Comparison of ENCODE assay signal across 28 cellular contexts in the genomic region with DNA sequence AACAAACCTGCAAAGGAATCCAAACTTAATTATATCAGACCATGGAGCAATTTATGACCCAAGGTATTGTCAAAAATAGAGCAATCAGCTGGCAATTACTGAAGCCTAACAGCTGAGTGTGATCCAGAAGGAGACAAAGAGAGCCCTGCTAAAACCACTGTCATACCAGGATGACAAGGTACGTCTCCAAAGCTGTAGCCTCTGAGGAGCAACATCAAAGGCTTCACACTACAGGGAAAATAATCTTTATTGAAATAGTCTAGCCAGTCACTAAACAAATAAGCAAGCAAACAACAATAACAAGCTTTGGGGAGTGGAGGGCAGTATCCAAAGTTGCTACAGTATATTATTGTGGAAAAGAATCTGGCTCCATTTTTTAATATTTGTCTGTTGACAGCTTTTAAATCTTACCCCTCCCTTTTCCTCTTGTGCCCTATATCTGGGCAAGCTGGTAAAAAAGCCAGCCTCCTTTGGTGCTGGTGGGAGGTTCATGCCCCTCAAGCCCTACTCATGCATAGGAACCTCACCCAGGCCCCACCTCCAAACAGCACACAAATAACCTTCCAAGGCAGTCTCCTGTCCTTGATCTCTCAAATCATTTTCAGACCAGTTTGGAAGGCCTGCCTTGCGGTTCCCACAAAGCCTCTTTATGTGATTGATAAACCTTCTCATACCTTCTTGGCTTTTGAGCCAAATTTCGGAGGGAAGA.
"Had no signal": no experiment of that assay in that cellular context is flagged by ENCODE, and none has a peak within 500 bp of the region (broad histone marks: within the 10 kb centered on the region; RNA-seq: fewer than 3 reads in every experiment).

No MANE protein-coding gene starts in this region.

- H3K4me2 ChIP-seq: hepatocyte, smooth muscle cell had no signal

- H3K36me3 Mint-ChIP-seq: natural killer cell had no signal

- H3K27ac Mint-ChIP-seq: activated CD4-positive, alpha-beta memory T cell treated with anti-CD3 and anti-CD28 coated beads, Interleukin-2, amount 10 ng/mL, durations not matched to agents 7 days and 5 days; activated CD4-positive, alpha-beta T cell treated with anti-CD3 and anti-CD28 coated beads, Interleukin-2, amount 10 ng/mL, durations not matched to agents 24 days and 14 days; activated naive CD4-positive, alpha-beta T cell treated with anti-CD3 and anti-CD28 coated beads, Interleukin-2, amount 10 ng/mL, durations not matched to agents 7 days and 5 days; activated naive CD8-positive, alpha-beta T cell treated with anti-CD3 and anti-CD28 coated beads, Interleukin-2, amount 10 ng/mL, durations not matched to agents 7 days and 5 days; activated T-cell treated with anti-CD3 and anti-CD28 coated beads, Interleukin-2, amount 50 U/mL, for 24 hours; dendritic cell treated with granulocyte-macrophage colony-stimulating factor and Interleukin-4, amounts not matched to agents 40 ng/mL and 50 ng/mL, for 4 days; natural killer cell; stimulated activated naive B cell treated with anti-CD40 and anti-IgM and Interleukin-4, amounts not matched to agents 10 μg/mL and 1 μg/mL and 100 μg/mL, for 72 hours; T-helper 1 cell treated with Interleukin-12 subunit alpha and Interleukin-12 subunit beta and Interleukin-4 antibody, amounts not matched to agents 30 μg/mL and 1 μg/mL, for 36 hours had no signal

- FAIRE-seq: keratinocyte had no signal

- H3K27ac ChIP-seq: ascending aorta, epithelial cell of prostate, gastroesophageal sphincter, hepatocyte, sigmoid colon, stomach, thyroid gland, upper lobe of left lung, vagina had no signal

- DNase-seq: activated CD4-positive, alpha-beta memory T cell treated with anti-CD3 and anti-CD28 coated beads, Interleukin-2, amount 10 ng/mL, durations not matched to agents 7 days and 5 days; activated CD4-positive, alpha-beta T cell treated with anti-CD3 and anti-CD28 coated beads, Interleukin-2, amount 10 ng/mL, durations not matched to agents 24 days and 14 days; activated CD4-positive, CD25-positive, alpha-beta regulatory T cell treated with anti-CD3 and anti-CD28 coated beads, Interleukin-2, amount 50 U/mL, for 72 hours; activated CD8-positive, alpha-beta memory T cell treated with anti-CD3 and anti-CD28 coated beads, Interleukin-2, amount 50 U/mL, for 48 hours; activated gamma-delta T cell; activated naive CD4-positive, alpha-beta T cell treated with anti-CD3 and anti-CD28 coated beads, Interleukin-2, amount 10 ng/mL, durations not matched to agents 7 days and 5 days; activated naive CD8-positive, alpha-beta T cell treated with anti-CD3 and anti-CD28 coated beads, Interleukin-2, amount 10 ng/mL, durations not matched to agents 7 days and 5 days; activated T-cell treated with anti-CD3 and anti-CD28 coated beads, Interleukin-2, amount 50 U/mL, for 24 hours; left colon; natural killer cell; posterior cingulate gyrus; sigmoid colon; stimulated activated CD4-positive, alpha-beta T cell treated with anti-CD3 and anti-CD28 coated beads, Interleukin-1b, Interleukin-23, amount 100 ng/mL, for 48 hours; stimulated activated naive B cell treated with anti-CD40 and anti-IgM and Interleukin-4, amounts not matched to agents 10 μg/mL and 1 μg/mL and 100 μg/mL, for 72 hours; stomach; T-helper 9 cell; thyroid gland; upper lobe of left lung had no signal

- H3K4me1 ChIP-seq: ascending aorta, gastroesophageal sphincter, thyroid gland, vagina had no signal

- ATAC-seq: gastroesophageal sphincter; left colon; natural killer cell; stimulated activated naive B cell treated with anti-CD40 and anti-IgM and Interleukin-4, amounts not matched to agents 10 μg/mL and 1 μg/mL and 100 μg/mL, for 72 hours had no signal

- H3K27me3 Mint-ChIP-seq: activated CD4-positive, alpha-beta memory T cell treated with anti-CD3 and anti-CD28 coated beads, Interleukin-2, amount 10 ng/mL, durations not matched to agents 7 days and 5 days; activated CD4-positive, alpha-beta T cell treated with anti-CD3 and anti-CD28 coated beads, Interleukin-2, amount 10 ng/mL, durations not matched to agents 24 days and 14 days; activated naive CD4-positive, alpha-beta T cell treated with anti-CD3 and anti-CD28 coated beads, Interleukin-2, amount 10 ng/mL, durations not matched to agents 7 days and 5 days; activated naive CD8-positive, alpha-beta T cell treated with anti-CD3 and anti-CD28 coated beads, Interleukin-2, amount 10 ng/mL, durations not matched to agents 7 days and 5 days; activated T-cell treated with anti-CD3 and anti-CD28 coated beads, Interleukin-2, amount 50 U/mL, for 24 hours; brain; dendritic cell treated with granulocyte-macrophage colony-stimulating factor and Interleukin-4, amounts not matched to agents 40 ng/mL and 50 ng/mL, for 4 days; stimulated activated naive B cell treated with anti-CD40 and anti-IgM and Interleukin-4, amounts not matched to agents 10 μg/mL and 1 μg/mL and 100 μg/mL, for 72 hours had no signal

- H3K4me3 Mint-ChIP-seq: activated CD4-positive, alpha-beta memory T cell treated with anti-CD3 and anti-CD28 coated beads, Interleukin-2, amount 10 ng/mL, durations not matched to agents 7 days and 5 days; activated CD4-positive, alpha-beta T cell treated with anti-CD3 and anti-CD28 coated beads, Interleukin-2, amount 10 ng/mL, durations not matched to agents 24 days and 14 days; activated naive CD4-positive, alpha-beta T cell treated with anti-CD3 and anti-CD28 coated beads, Interleukin-2, amount 10 ng/mL, durations not matched to agents 7 days and 5 days; activated naive CD8-positive, alpha-beta T cell treated with anti-CD3 and anti-CD28 coated beads, Interleukin-2, amount 10 ng/mL, durations not matched to agents 7 days and 5 days; activated T-cell treated with anti-CD3 and anti-CD28 coated beads, Interleukin-2, amount 50 U/mL, for 24 hours; brain; dendritic cell treated with granulocyte-macrophage colony-stimulating factor and Interleukin-4, amounts not matched to agents 40 ng/mL and 50 ng/mL, for 4 days; natural killer cell; stimulated activated naive B cell treated with anti-CD40 and anti-IgM and Interleukin-4, amounts not matched to agents 10 μg/mL and 1 μg/mL and 100 μg/mL, for 72 hours; T-helper 1 cell treated with Interleukin-12 subunit alpha and Interleukin-12 subunit beta and Interleukin-4 antibody, amounts not matched to agents 30 μg/mL and 1 μg/mL, for 36 hours had no signal

- H3K36me3 ChIP-seq: sigmoid colon, thyroid gland, upper lobe of left lung, vagina had no signal

- H3K4me3 ChIP-seq: ascending aorta, gastroesophageal sphincter, hepatocyte, sigmoid colon, smooth muscle cell, stomach, thyroid gland, upper lobe of left lung, vagina had no signal

- H3K79me2 ChIP-seq: hepatocyte had no signal

- H2AFZ ChIP-seq: hepatocyte had no signal

- H3K9me3 ChIP-seq: ascending aorta, gastroesophageal sphincter, sigmoid colon, stomach, thyroid gland, upper lobe of left lung, vagina had no signal

- H3K27me3 ChIP-seq: ascending aorta, gastroesophageal sphincter, hepatocyte, sigmoid colon, stomach, thyroid gland, upper lobe of left lung, vagina had no signal

- H3K9me3 Mint-ChIP-seq: activated CD4-positive, alpha-beta memory T cell treated with anti-CD3 and anti-CD28 coated beads, Interleukin-2, amount 10 ng/mL, durations not matched to agents 7 days and 5 days; activated CD4-positive, alpha-beta T cell treated with anti-CD3 and anti-CD28 coated beads, Interleukin-2, amount 10 ng/mL, durations not matched to agents 24 days and 14 days; activated naive CD4-positive, alpha-beta T cell treated with anti-CD3 and anti-CD28 coated beads, Interleukin-2, amount 10 ng/mL, durations not matched to agents 7 days and 5 days; activated naive CD8-positive, alpha-beta T cell treated with anti-CD3 and anti-CD28 coated beads, Interleukin-2, amount 10 ng/mL, durations not matched to agents 7 days and 5 days; activated T-cell treated with anti-CD3 and anti-CD28 coated beads, Interleukin-2, amount 50 U/mL, for 24 hours; brain; dendritic cell treated with granulocyte-macrophage colony-stimulating factor and Interleukin-4, amounts not matched to agents 40 ng/mL and 50 ng/mL, for 4 days; natural killer cell; stimulated activated naive B cell treated with anti-CD40 and anti-IgM and Interleukin-4, amounts not matched to agents 10 μg/mL and 1 μg/mL and 100 μg/mL, for 72 hours; T-helper 1 cell treated with Interleukin-12 subunit alpha and Interleukin-12 subunit beta and Interleukin-4 antibody, amounts not matched to agents 30 μg/mL and 1 μg/mL, for 36 hours had no signal
